ENCODE assay signal across 8 cellular contexts in the genomic region with DNA sequence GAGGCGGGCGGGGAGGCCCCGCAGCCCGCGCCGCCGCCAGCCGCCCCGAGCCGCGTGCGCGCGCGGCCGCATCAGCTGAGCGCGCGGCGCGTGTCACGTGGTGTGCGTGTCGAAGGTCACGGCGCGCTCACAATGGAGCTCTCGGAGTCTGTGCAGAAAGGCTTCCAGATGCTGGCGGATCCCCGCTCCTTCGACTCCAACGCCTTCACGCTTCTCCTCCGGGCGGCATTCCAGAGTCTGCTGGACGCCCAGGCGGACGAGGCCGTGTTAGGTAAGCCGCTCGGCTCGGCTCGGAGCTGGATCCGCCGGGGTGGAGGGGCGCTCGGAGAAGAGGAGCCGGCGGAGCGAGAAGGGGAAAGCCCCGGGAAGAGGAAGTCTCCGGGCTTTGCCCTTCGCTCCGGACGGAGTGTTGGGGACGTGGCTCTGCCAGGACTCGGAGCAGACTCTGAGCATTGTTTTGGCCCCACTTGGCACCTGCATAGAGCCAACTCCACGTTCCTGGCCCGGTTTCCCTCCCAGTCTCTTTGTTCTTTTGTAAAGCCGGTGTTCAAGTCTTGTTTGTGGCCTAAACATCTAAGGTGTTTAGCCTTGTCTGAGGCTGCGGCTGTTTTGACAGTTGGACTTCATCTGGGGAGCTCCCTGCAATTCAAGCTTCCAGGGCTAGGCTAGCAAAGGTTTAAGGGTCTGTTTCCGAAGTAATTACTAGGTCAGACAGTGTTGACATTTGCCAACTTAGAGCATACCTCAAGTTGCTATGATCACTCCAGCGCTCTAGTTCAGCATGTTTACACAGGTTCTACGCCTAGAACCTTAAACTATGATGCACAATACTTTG. TPM values are rescaled to one million over a fixed set of nuclear protein-coding genes. Genes with fewer than 3 reads are reported as not detected.
DNase-seq lines count a peak whose midpoint lies in the region; FAIRE-seq and TF ChIP-seq lines count a peak whose summit lies in the region.

A gene (plus strand): TSS at position 103 of the 835 bp plus-strand sequence. CDS start 30 bp downstream, at position 133.

- H2AFZ ChIP-seq in Loucy (ENCODE audit: low read length) (no peak within 1 kb of the TSS), SU-DHL-6 (ENCODE audit: low read depth, low read length, severe bottlenecking) (peak within 1 kb of the TSS; percentile 92), parathyroid adenoma (peak within 1 kb of the TSS; percentile 83)

- H3K4me2 ChIP-seq in Loucy (ENCODE audit: low read depth, low read length, poor library complexity, severe bottlenecking) (peak within 1 kb of the TSS; percentile 77), SU-DHL-6 (ENCODE audit: low read depth, low read length, poor library complexity, severe bottlenecking) (peak within 1 kb of the TSS; percentile 96), parathyroid adenoma (ENCODE audit: low read length) (peak within 1 kb of the TSS; percentile 78)

- H3K4me3 ChIP-seq in GM08714 (ENCODE audit: low read length): peak within 1 kb of the TSS; percentile 94
- peak within 1 kb of the TSS; percentile 80 for H3K4me3 ChIP-seq in Loucy (ENCODE audit: low read length, poor library complexity, severe bottlenecking)
- H3K4me3 ChIP-seq in SU-DHL-6 (ENCODE audit: insufficient read depth, low read length, poor library complexity, severe bottlenecking): peak within 1 kb of the TSS; percentile 77
- peak within 1 kb of the TSS; percentile 54 for H3K4me3 ChIP-seq in cardiac muscle cell
- H3K4me3 ChIP-seq in parathyroid adenoma (ENCODE audit: low read depth, low read length): peak within 1 kb of the TSS; percentile 83
- H3K4me3 ChIP-seq in uterus: peak within 1 kb of the TSS; percentile 65 to 94

- no peaks in the 10 kb centered on the region for H3K9me2 ChIP-seq in Loucy (replicated peaks; ENCODE audit: low read depth, low read length)
- H3K9me2 ChIP-seq in SU-DHL-6 (replicated peaks; ENCODE audit: insufficient read depth, low read length): no peaks in the 10 kb centered on the region

- 0 out of 2 replicates have a peak, but pooled peaks cover 5% of the 10 kb centered on the region for H3K36me3 ChIP-seq in Loucy (ENCODE audit: insufficient read depth, low read length)
- 0 out of 2 replicates have a peak, but pooled peaks cover 15% of the 10 kb centered on the region for H3K36me3 ChIP-seq in SU-DHL-6 (ENCODE audit: low read length)
- H3K36me3 ChIP-seq in cardiac muscle cell: no peaks in the 10 kb centered on the region
- no peaks in the 10 kb centered on the region for H3K36me3 ChIP-seq in parathyroid adenoma (ENCODE audit: control insufficient read depth, insufficient read depth, low read length)
- H3K36me3 ChIP-seq in uterus: no peaks in the 10 kb centered on the region

- no peaks in the 10 kb centered on the region for H3F3A ChIP-seq in Loucy (ENCODE audit: low read depth)
- peaks cover 39% of the 10 kb centered on the region for H3F3A ChIP-seq in SU-DHL-6 (ENCODE audit: insufficient read depth)

- no peak for TF ChIP-seq CTCF in Loucy (conservative IDR thresholded peaks at IDR 0.05; ENCODE audit: low read length)
- no peak for TF ChIP-seq CTCF in SU-DHL-6 (IDR thresholded peaks at IDR 0.05; ENCODE audit: insufficient read depth, low read length, poor library complexity, severe bottlenecking)
- no peak for TF ChIP-seq CTCF in cardiac muscle cell (IDR thresholded peaks at IDR 0.05; ENCODE audit: low read depth, low read length)
- TF ChIP-seq CTCF in parathyroid adenoma (IDR thresholded peaks at IDR 0.05): no peak
- no peak for TF ChIP-seq CTCF in uterus (IDR thresholded peaks at IDR 0.05)

- H4K20me1 ChIP-seq in Loucy (ENCODE audit: insufficient read depth, low read length, poor library complexity, severe bottlenecking) (peaks cover 6% of the 10 kb centered on the region), SU-DHL-6 (ENCODE audit: low read depth, low read length) (peaks cover 5% of the 10 kb centered on the region; the same call in 1 of the 2 replicates)

- H3K27me3 ChIP-seq in Loucy (ENCODE audit: insufficient read depth, low read length, poor library complexity, severe bottlenecking) (no peaks in the 10 kb centered on the region), SU-DHL-6 (ENCODE audit: low read length) (no peaks in the 10 kb centered on the region), cardiac muscle cell (peaks cover 73% of the 10 kb centered on the region), parathyroid adenoma (ENCODE audit: control insufficient read depth, insufficient read depth, low read length) (no peaks in the 10 kb centered on the region), uterus (no peaks in the 10 kb centered on the region)

- H3K9me3 ChIP-seq in Loucy (ENCODE audit: insufficient read depth, low read depth, low read length): no peaks in the 10 kb centered on the region
- H3K9me3 ChIP-seq in SU-DHL-6 (ENCODE audit: insufficient read depth, low read length): no peaks in the 10 kb centered on the region
- H3K9me3 ChIP-seq in cardiac muscle cell (ENCODE audit: low read depth): no peaks in the 10 kb centered on the region
- no peaks in the 10 kb centered on the region for H3K9me3 ChIP-seq in parathyroid adenoma (ENCODE audit: control insufficient read depth, low read length)
- no peaks in the 10 kb centered on the region for H3K9me3 ChIP-seq in uterus

- intact Hi-C loops in uterus (cut with DNase I; ENCODE audit: low total_unique reads): no loop called here

- DNase-seq in H54 (ENCODE audit: insufficient read length, low spot score): peak; percentile 68
- DNase-seq in cardiac muscle cell (ENCODE audit: low read depth in 1 of 2, low spot score in 1 of 2): peak; percentile 92 to 93
- peak; percentile 87 to 88 for DNase-seq in uterus

- H3K27ac ChIP-seq in SU-DHL-6 (ENCODE audit: low read depth, low read length): peak within 1 kb of the TSS; percentile 77
- H3K27ac ChIP-seq in adipose tissue (ENCODE audit: low read depth, low read length): peak within 1 kb of the TSS; percentile 73
- H3K27ac ChIP-seq in cardiac muscle cell: peak within 1 kb of the TSS; percentile 77
- H3K27ac ChIP-seq in parathyroid adenoma: peak within 1 kb of the TSS; percentile 91
- H3K27ac ChIP-seq in uterus: peak within 1 kb of the TSS; percentile 94

- TF ChIP-seq POLR2A in H54 (IDR thresholded peaks at IDR 0.05; ENCODE audit: low read depth, low read length) (peak; percentile 84), uterus (IDR thresholded peaks at IDR 0.05) (peak; percentile 72 to 74)

- FAIRE-seq in H54 (lab: Jason Lieb, UNC): peak; percentile 83

- H3K79me2 ChIP-seq in Loucy (ENCODE audit: insufficient read depth, low read length) (peaks cover 81% of the 10 kb centered on the region), SU-DHL-6 (ENCODE audit: insufficient read depth, low read length) (no peaks in the 10 kb centered on the region), parathyroid adenoma (no peaks in the 10 kb centered on the region)

- WGBS in adipose tissue, 3 donors: 0% methylated on average over 48 to 64 of the region's 64 CpGs

- peaks cover 24% of the 10 kb centered on the region for H3K4me1 ChIP-seq in Loucy (ENCODE audit: insufficient read depth, low read length, poor library complexity, severe bottlenecking)
- H3K4me1 ChIP-seq in cardiac muscle cell (ENCODE audit: low read depth): peaks cover 7% of the 10 kb centered on the region
- no peaks in the 10 kb centered on the region for H3K4me1 ChIP-seq in parathyroid adenoma
- H3K4me1 ChIP-seq in uterus: peaks cover 3 to 7% of the 10 kb centered on the region in 2 donors

- H3K9ac ChIP-seq in Loucy (ENCODE audit: low read depth, low read length, poor library complexity, severe bottlenecking) (peak within 1 kb of the TSS; percentile 94), SU-DHL-6 (ENCODE audit: low read length) (peak within 1 kb of the TSS; percentile 77), parathyroid adenoma (peak within 1 kb of the TSS; percentile 46)

RNA-seq across cellular contexts. Expression of the gene that starts here (rescaled TPM):
- polyA plus RNA-seq in adipose tissue: 10 to 100 TPM; 30.2 to 65.8 (median 48.4) TPM
- total RNA-seq in cardiac muscle cell: 24.8 and 54.3 TPM in 2 replicates
- 122 and 132 TPM in 2 replicates for polyA plus RNA-seq in cardiac muscle cell
- total RNA-seq in uterus: 10 to 100 TPM in 3 of 4 donors, 1 to 10 TPM in 1; 7.4 to 39.5 (median 25.8) TPM

Comparison
In these comparisons a context has a peak if more than half of its experiments do, and no peak if none do; other contexts are left out.
1. Peak in every context shown above with its lines: DNase-seq, H3K4me3 ChIP-seq and H3K27ac ChIP-seq.